Comparison of ENCODE assay signal across 15 cellular contexts in genomic region chr5:164562271-164562856, GRCh38.
A peak's percentile ranks its signal among the peaks of the same experiment; 100 is the strongest.
DNase-seq lines count a peak whose midpoint lies in the region; ATAC-seq and TF ChIP-seq lines count a peak whose summit lies in the region.
"Had no signal": no experiment of that assay in that cellular context is flagged by ENCODE, and none has a peak within 500 bp of the region (broad histone marks: within the 10 kb centered on the region; RNA-seq: fewer than 3 reads in every experiment).

No MANE protein-coding gene starts in this region.

- in situ Hi-C loops in HAP-1 (cut with MboI; ENCODE audit: low sequenced_read_pairs), result no loop called here

- H3K4me1 ChIP-seq in RWPE2 (ENCODE audit: insufficient read depth, poor library complexity, severe bottlenecking), result peaks cover 4% of the 10 kb centered on the region
- H3K4me1 ChIP-seq in mesenchymal stem cell (ENCODE audit: control insufficient read depth, insufficient read depth, low read depth, low read length), result no peaks in the 10 kb centered on the region
- H3K4me1 ChIP-seq in esophagus muscularis mucosa, result no peaks in the 10 kb centered on the region
- H3K4me1 ChIP-seq in HAP-1, result no peaks in the 10 kb centered on the region

- H4K91ac ChIP-seq in mesenchymal stem cell (ENCODE audit: low read length), result no peak overlapping the region

- no peak overlapping the region for H2AK5ac ChIP-seq in mesenchymal stem cell (ENCODE audit: low read length, severe bottlenecking)

- TF ChIP-seq CTCF in RWPE2 (IDR thresholded peaks at IDR 0.05; ENCODE audit: poor library complexity, severe bottlenecking), result no peak
- no peak for TF ChIP-seq CTCF in epithelial cell of esophagus (IDR thresholded peaks at IDR 0.05; ENCODE audit: insufficient read depth, low read depth, low read length, missing control alignments)
- no peak for TF ChIP-seq CTCF in esophagus muscularis mucosa (IDR thresholded peaks at IDR 0.05)

- no peak for TF ChIP-seq EP300 in esophagus muscularis mucosa (IDR thresholded peaks at IDR 0.05)

- H2AFZ ChIP-seq in mesenchymal stem cell (ENCODE audit: low read depth, low read length), result no peak overlapping the region

- no peaks in the 10 kb centered on the region for H3K79me1 ChIP-seq in mesenchymal stem cell (replicated peaks; ENCODE audit: low read length, poor library complexity, severe bottlenecking)

- H3K23ac ChIP-seq in mesenchymal stem cell (ENCODE audit: low read length in 2 of 2), result no peak overlapping the region

- no peak overlapping the region for H3K18ac ChIP-seq in mesenchymal stem cell (ENCODE audit: low read depth in 1 of 2, low read length in 2 of 2)

- 83% methylated on average over 3 of the region's 5 CpGs for WGBS in mesenchymal stem cell
- WGBS in esophagus muscularis mucosa, result 48% methylated on average over 5 of the region's 5 CpGs

- H4K8ac ChIP-seq in mesenchymal stem cell (ENCODE audit: low read length), result no peak overlapping the region

- H2BK5ac ChIP-seq in mesenchymal stem cell (ENCODE audit: low read depth, low read length, poor library complexity, severe bottlenecking), result no peak overlapping the region

- TF ChIP-seq POLR2A in esophagus muscularis mucosa (IDR thresholded peaks at IDR 0.05; ENCODE audit: low read depth), result no peak

- no peak overlapping the region for H2BK12ac ChIP-seq in mesenchymal stem cell (ENCODE audit: low read length in 2 of 2)

- intact Hi-C loops in esophagus muscularis mucosa (cut with DNase I), result no loop called here

- H3K9me3 ChIP-seq in RWPE2 (ENCODE audit: severe bottlenecking), result no peaks in the 10 kb centered on the region
- H3K9me3 ChIP-seq in mesenchymal stem cell (ENCODE audit: control insufficient read depth, low read length), result no peaks in the 10 kb centered on the region
- H3K9me3 ChIP-seq in esophagus muscularis mucosa, result no peaks in the 10 kb centered on the region
- no peaks in the 10 kb centered on the region for H3K9me3 ChIP-seq in HAP-1

- no peak overlapping the region for H3K4me2 ChIP-seq in mesenchymal stem cell (ENCODE audit: low read length, poor library complexity, severe bottlenecking)

- no peak overlapping the region for H3K9ac ChIP-seq in mesenchymal stem cell (ENCODE audit: low read length)

- peaks cover 10% of the 10 kb centered on the region for H3K27me3 ChIP-seq in RWPE2 (ENCODE audit: insufficient read depth, poor library complexity, severe bottlenecking)
- no peaks in the 10 kb centered on the region for H3K27me3 ChIP-seq in mesenchymal stem cell (ENCODE audit: control insufficient read depth in 1 of 2, insufficient read depth in 1 of 2, low read length in 2 of 2)
- H3K27me3 ChIP-seq in esophagus muscularis mucosa, result no peaks in the 10 kb centered on the region
- no peaks in the 10 kb centered on the region for H3K27me3 ChIP-seq in HAP-1 (ENCODE audit: low read depth)

- no peak overlapping the region for H3K14ac ChIP-seq in mesenchymal stem cell (ENCODE audit: low read length in 2 of 2)

- no peak overlapping the region for H2BK120ac ChIP-seq in mesenchymal stem cell (ENCODE audit: low read depth, low read length)

- H2BK15ac ChIP-seq in mesenchymal stem cell (ENCODE audit: low read depth, poor library complexity, severe bottlenecking), result no peak overlapping the region

- H3K4ac ChIP-seq in mesenchymal stem cell (ENCODE audit: low read depth in 1 of 2, low read length in 2 of 2), result no peak overlapping the region

- ATAC-seq in RWPE2 (ENCODE audit: low read depth), result peak; percentile 23; the same call in 1 of the 3 replicates

- no peak overlapping the region for H3K4me3 ChIP-seq in RWPE2 (ENCODE audit: severe bottlenecking)
- no peak overlapping the region for H3K4me3 ChIP-seq in epithelial cell of esophagus (ENCODE audit: low read length)
- no peak overlapping the region for H3K4me3 ChIP-seq in mesenchymal stem cell (ENCODE audit: insufficient read depth in 1 of 2, low read depth in 1 of 2, low read length in 2 of 2)
- no peak overlapping the region for H3K4me3 ChIP-seq in esophagus muscularis mucosa
- no peak overlapping the region for H3K4me3 ChIP-seq in HAP-1

- no peaks in the 10 kb centered on the region for H3K36me3 ChIP-seq in RWPE2 (ENCODE audit: low read depth)
- no peaks in the 10 kb centered on the region for H3K36me3 ChIP-seq in mesenchymal stem cell (ENCODE audit: control insufficient read depth in 1 of 2, insufficient read depth in 2 of 2, low read depth in 1 of 2, low read length in 2 of 2)
- no peaks in the 10 kb centered on the region for H3K36me3 ChIP-seq in esophagus muscularis mucosa
- no peaks in the 10 kb centered on the region for H3K36me3 ChIP-seq in HAP-1 (replicated peaks)

- no peak overlapping the region for H3K27ac ChIP-seq in RWPE2 (ENCODE audit: poor library complexity, severe bottlenecking)
- H3K27ac ChIP-seq in mesenchymal stem cell (ENCODE audit: low read length, poor library complexity, severe bottlenecking), result no peak overlapping the region
- no peak overlapping the region for H3K27ac ChIP-seq in esophagus muscularis mucosa (replicated peaks in 1 of 4)
- H3K27ac ChIP-seq: HL-60 had no signal

- DNase-seq in HS-5 (ENCODE audit: low read depth) (peak; percentile 24), RWPE2 (ENCODE audit: low spot score) (no peak), epithelial cell of esophagus (ENCODE audit: low read depth) (peak; percentile 35), mesenchymal stem cell (peak; percentile 18), esophagus muscularis mucosa (ENCODE audit: extremely low spot score) (no peak), HAP-1 (ENCODE audit: low spot score in 2 of 2) (no peak), NCI-H1694 (lab: John Stamatoyannopoulos, UW) (no peak)
- DNase-seq: CD4-positive, CD25-positive, alpha-beta regulatory T cell; KBM-7; NCI-H1092; NCI-H146; NCI-H226; NCI-H524 treated with DMSO at 0.1 percent for 48 hours; SHP77 had no signal

Comparison
In these comparisons a context has a peak if more than half of its experiments do, and no peak if none do; other contexts are left out.
1. DNase-seq: peak in HS-5 (single experiment), epithelial cell of esophagus (single experiment) and mesenchymal stem cell (single experiment); none in RWPE2 (single experiment), esophagus muscularis mucosa (single experiment), HAP-1 (0 of 2) and NCI-H1694 (single experiment).